In genomic region chr14:74979442-74980397, GRCh38 we compare ENCODE assay signal across 11 cellular contexts. TPM values are rescaled to one million over a fixed set of nuclear protein-coding genes. Genes with fewer than 3 reads are reported as not detected.
A peak's percentile ranks its signal among the peaks of the same experiment; 100 is the strongest.
DNase-seq lines count a peak whose midpoint lies in the region; ATAC-seq, FAIRE-seq and TF ChIP-seq lines count a peak whose summit lies in the region.
"Had no signal": no experiment of that assay in that cellular context is flagged by ENCODE, and none has a peak within 500 bp of the region (broad histone marks: within the 10 kb centered on the region; RNA-seq: fewer than 3 reads in every experiment).

No MANE protein-coding gene starts in this region.

- no peaks in the 10 kb centered on the region for H3K36me3 ChIP-seq in fibroblast of lung (ENCODE audit: control insufficient read depth, insufficient read depth, low read length)
- H3K36me3 ChIP-seq in psoas muscle (ENCODE audit: insufficient read depth in 1 of 2, low read depth in 1 of 2), result no peaks in the 10 kb centered on the region
- H3K36me3 ChIP-seq in small intestine (ENCODE audit: control insufficient read depth in 2 of 2, insufficient read depth in 2 of 2, low read length in 2 of 2), result no peaks in the 10 kb centered on the region

- no peak overlapping the region for H2AFZ ChIP-seq in fibroblast of lung (ENCODE audit: low read length)

- H3K4me3 ChIP-seq in fibroblast of lung (replicated peaks in 1 of 4; ENCODE audit: control extremely low read depth in 1 of 4, insufficient read depth in 1 of 4, low read depth in 3 of 4, low read length in 4 of 4) (no peak overlapping the region), psoas muscle (peak overlapping the region; percentile 15), small intestine (ENCODE audit: low read depth in 1 of 2, low read length in 2 of 2) (no peak overlapping the region)

- FAIRE-seq in GM12892 (lab: Jason Lieb, UNC) (peak; percentile 30), small intestine (lab: Jason Lieb, UNC) (no peak)
- FAIRE-seq: endometrium had no signal

- H3K4me1 ChIP-seq in fibroblast of lung (ENCODE audit: control insufficient read depth, extremely low read depth, insufficient read depth, low read length), result no peaks in the 10 kb centered on the region
- peaks cover 49% of the 10 kb centered on the region for H3K4me1 ChIP-seq in psoas muscle
- H3K4me1 ChIP-seq in small intestine (ENCODE audit: control insufficient read depth in 2 of 2, insufficient read depth in 1 of 2, low read depth in 1 of 2, low read length in 1 of 2), result no peaks in the 10 kb centered on the region

- no peaks in the 10 kb centered on the region for H4K20me1 ChIP-seq in fibroblast of lung (ENCODE audit: control insufficient read depth, extremely low read depth, insufficient read depth, low read length)

- H3K9ac ChIP-seq in fibroblast of lung (ENCODE audit: insufficient read depth, low read length), result no peak overlapping the region

- H3K27ac ChIP-seq in fibroblast of lung (ENCODE audit: insufficient read depth, low read length) (no peak overlapping the region), psoas muscle (peak overlapping the region; percentile 89), small intestine (ENCODE audit: low read depth in 1 of 2, low read length in 1 of 2) (no peak overlapping the region)
- H3K27ac ChIP-seq: HL-60 had no signal

- H3K27me3 ChIP-seq in fibroblast of lung (ENCODE audit: control insufficient read depth, insufficient read depth, low read length) (no peaks in the 10 kb centered on the region), psoas muscle (ENCODE audit: insufficient read depth in 3 of 3, low read length in 2 of 3) (no peaks in the 10 kb centered on the region), small intestine (ENCODE audit: control insufficient read depth in 2 of 2, insufficient read depth in 2 of 2, low read length in 2 of 2) (no peaks in the 10 kb centered on the region)

- DNase-seq in GM12892 (ENCODE audit: insufficient read length) (no peak), NCI-H524 treated with DMSO at 0.1 percent for 48 hours (lab: John Stamatoyannopoulos, UW) (peak; percentile 98), fibroblast of lung (ENCODE audit: low read depth in 2 of 2) (peak; percentile 21 to 38), psoas muscle (peak; percentile 63 to 90), amniotic stem cell (lab: John Stamatoyannopoulos, UW) (no peak), small intestine (no peak)
- DNase-seq: activated CD4-positive, CD25-positive, alpha-beta regulatory T cell had no signal

- no peaks in the 10 kb centered on the region for H3K9me3 ChIP-seq in fibroblast of lung (ENCODE audit: control insufficient read depth, insufficient read depth, low read depth, low read length)
- H3K9me3 ChIP-seq in psoas muscle, result no peaks in the 10 kb centered on the region
- no peaks in the 10 kb centered on the region for H3K9me3 ChIP-seq in small intestine (ENCODE audit: control insufficient read depth, low read depth)

- ATAC-seq in psoas muscle (peak; percentile 80 to 92 (median 90)), GM19328 (IDR thresholded peaks at IDR 0.05; ENCODE audit: unreplicated experiment) (no peak), HG02852 (IDR thresholded peaks at IDR 0.05; ENCODE audit: unreplicated experiment) (no peak)

- WGBS in psoas muscle, 3 donors, result 26 to 32% (median 31%) methylated on average over 20 to 23 of the region's 23 CpGs
- 74 to 79% (median 77%) methylated on average over 23 of the region's 23 CpGs for WGBS in small intestine, 3 donors

- H3K79me2 ChIP-seq in fibroblast of lung (ENCODE audit: control insufficient read depth, insufficient read depth, low read length), result no peaks in the 10 kb centered on the region

- peak; percentile 9 for TF ChIP-seq CTCF in fibroblast of lung (conservative IDR thresholded peaks at IDR 0.05 in 1 of 2, IDR thresholded peaks at IDR 0.05 in 1 of 2; ENCODE audit: low read depth in 1 of 2, low read length in 2 of 2)
- peak; percentile 31 for TF ChIP-seq CTCF in psoas muscle (IDR thresholded peaks at IDR 0.05)

- intact Hi-C loops in psoas muscle (cut with DNase I), result no loop called here

- TF ChIP-seq POLR2A in GM12892 (IDR thresholded peaks at IDR 0.05; ENCODE audit: low read depth, low read length), result no peak

- no peak overlapping the region for H3K4me2 ChIP-seq in fibroblast of lung (ENCODE audit: extremely low read depth, insufficient read depth, low read length)

RNA-seq across cellular contexts. Expression of gene EIF2B2, which starts 23.0 kb away (rescaled TPM):
- 31.2 TPM for polyA plus RNA-seq in GM12892 (2012; ENCODE audit: missing spikeins)
- 30.2 and 34.2 TPM in 2 replicates for total RNA-seq in fibroblast of lung
- polyA plus RNA-seq in fibroblast of lung, result 83.6 and 120 TPM in 2 replicates
- polyA plus RNA-seq in fibroblast of lung (2012), result 51.4 and 73.0 TPM in 2 replicates
- polyA minus RNA-seq in fibroblast of lung (ENCODE audit: low replicate concordance), result 40.7 and 49.0 TPM in 2 replicates
- total RNA-seq in psoas muscle, result 10 to 100 TPM; 44.5 to 68.9 (median 54.6) TPM
- 10 to 100 TPM; 64.4 to 91.9 (median 74.8) TPM for polyA plus RNA-seq in psoas muscle
- polyA plus RNA-seq in small intestine, result 10 to 100 TPM; 41.8 to 50.8 (median 47.8) TPM

RNA-seq across cellular contexts. Expression of gene PGF, which starts 24.3 kb away (rescaled TPM):
- 2.2 TPM for polyA plus RNA-seq in GM12892 (2012; ENCODE audit: missing spikeins)
- total RNA-seq in fibroblast of lung (4.6 and 7.6 TPM in 2 replicates), psoas muscle (1 to 10 TPM; 4.1 to 9.8 (median 8.1) TPM)
- polyA plus RNA-seq in fibroblast of lung (0.84 and 1.1 TPM in 2 replicates), psoas muscle (1 to 10 TPM; 2.5 to 9.2 (median 2.6) TPM), small intestine (10 to 100 TPM in 1 of 3 donors, 1 to 10 TPM in 2; 1.6 to 14.0 (median 3.2) TPM)
- 2.1 and 2.4 TPM in 2 replicates for polyA plus RNA-seq in fibroblast of lung (2012)
- polyA minus RNA-seq in fibroblast of lung (ENCODE audit: low replicate concordance), result 0.52 and 4.4 TPM in 2 replicates

RNA-seq across cellular contexts. Expression of gene RPS6KL1, which starts 56.7 kb away (rescaled TPM):
- 2.1 TPM for polyA plus RNA-seq in GM12892 (2012; ENCODE audit: missing spikeins)
- total RNA-seq in fibroblast of lung (0.26 and 1.2 TPM in 2 replicates), psoas muscle (10 to 100 TPM; 23.0 to 34.1 (median 28.1) TPM)
- polyA plus RNA-seq in fibroblast of lung (0.52 and 1.4 TPM in 2 replicates), psoas muscle (10 to 100 TPM in 2 of 3 donors, 1 to 10 TPM in 1; 9.4 to 25.6 (median 11.1) TPM), small intestine (1 to 10 TPM; 1.8 to 3.5 (median 3.4) TPM)
- polyA plus RNA-seq in fibroblast of lung (2012), result 0.26 and 1.2 TPM in 2 replicates
- polyA minus RNA-seq in fibroblast of lung (ENCODE audit: low replicate concordance), result not detected in 2 replicates

Comparison
In these comparisons a context has a peak if more than half of its experiments do, and no peak if none do; other contexts are left out.
1. DNase-seq: peak in NCI-H524 treated with DMSO at 0.1 percent for 48 hours (single experiment), fibroblast of lung (2 of 2) and psoas muscle (2 of 2); none in GM12892 (single experiment), amniotic stem cell (single experiment) and small intestine (single experiment).
2. ATAC-seq: peak in psoas muscle (4 of 4); none in GM19328 (single experiment) and HG02852 (single experiment).